8 cellular contexts compared by ENCODE assay signal in the genomic region with DNA sequence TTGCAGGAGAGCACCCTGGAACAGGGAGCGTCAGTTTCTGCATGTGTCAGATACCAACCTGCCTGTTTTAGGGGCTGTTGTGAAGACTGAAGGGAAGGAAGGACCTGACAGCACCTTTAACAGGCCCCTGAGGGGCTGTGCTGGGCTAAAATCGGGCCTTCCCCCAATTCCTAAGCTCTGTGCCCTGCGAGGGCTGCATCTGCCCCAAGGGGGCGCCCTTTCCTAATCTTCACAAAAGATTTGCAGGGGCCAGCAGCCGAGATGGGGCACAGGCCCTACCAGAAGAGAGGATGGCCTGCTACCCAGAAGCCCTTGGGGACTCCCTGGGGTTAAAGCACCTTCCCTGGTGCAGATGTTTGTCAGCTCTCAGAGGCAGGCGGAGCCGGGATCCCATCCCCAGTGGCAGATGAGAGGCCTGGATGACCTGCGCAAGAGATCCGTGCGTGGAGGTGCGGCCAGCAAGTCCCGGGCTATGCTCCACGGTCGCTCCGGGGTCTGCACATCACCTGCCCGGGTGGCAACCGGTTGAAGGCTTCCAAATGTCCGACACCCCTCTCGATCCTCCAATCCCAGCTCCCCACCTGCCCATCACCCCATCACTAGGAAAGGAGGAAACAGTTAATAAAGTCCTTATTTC. TPM values are rescaled to one million over a fixed set of nuclear protein-coding genes. Genes with fewer than 3 reads are reported as not detected.
DNase-seq lines count a peak whose midpoint lies in the region; ATAC-seq, FAIRE-seq and TF ChIP-seq lines count a peak whose summit lies in the region.

No MANE protein-coding gene starts in this region.

- H3K27ac Mint-ChIP-seq in activated naive CD8-positive, alpha-beta T cell treated with anti-CD3 and anti-CD28 coated beads, Interleukin-2, amount 50 U/mL, for 24 hours, result no peak overlapping the region
- no peak overlapping the region for H3K27ac Mint-ChIP-seq in immature natural killer cell

- TF ChIP-seq POLR2A in H54 (IDR thresholded peaks at IDR 0.05; ENCODE audit: low read depth, low read length), result no peak

- FAIRE-seq in H54 (lab: Jason Lieb, UNC), result no peak

- DNase-seq in COLO668 (lab: John Stamatoyannopoulos, UW; ENCODE audit: unreplicated experiment) (peak; percentile 40), H54 (ENCODE audit: insufficient read length, low spot score) (peak; percentile 56), NT2/D1 (ENCODE audit: low read depth, low spot score) (peak; percentile 61), iris pigment epithelial cell (ENCODE audit: low read depth) (peak; percentile 27), immature natural killer cell (no peak)
- peak; percentile 73 for DNase-seq in activated naive CD8-positive, alpha-beta T cell treated with anti-CD3 and anti-CD28 coated beads, Interleukin-2, amount 50 U/mL, for 24 hours
- peak; percentile 88 for DNase-seq in stimulated activated CD8-positive, alpha-beta memory T cell treated with anti-CD3 and anti-CD28 coated beads, Interleukin-4, amount 100 ng/mL, for 48 hours

- peaks cover 7% of the 10 kb centered on the region for H3K4me1 Mint-ChIP-seq in activated naive CD8-positive, alpha-beta T cell treated with anti-CD3 and anti-CD28 coated beads, Interleukin-2, amount 50 U/mL, for 24 hours
- no peaks in the 10 kb centered on the region for H3K4me1 Mint-ChIP-seq in immature natural killer cell

- H3K9me3 ChIP-seq in NT2/D1 (ENCODE audit: insufficient read depth, low read length), result no peaks in the 10 kb centered on the region

- peak; percentile 41 for ATAC-seq in activated naive CD8-positive, alpha-beta T cell treated with anti-CD3 and anti-CD28 coated beads, Interleukin-2, amount 50 U/mL, for 24 hours
- no peak for ATAC-seq in GM18520 (IDR thresholded peaks at IDR 0.05; ENCODE audit: unreplicated experiment)

- H3K4me3 ChIP-seq in NT2/D1 (ENCODE audit: insufficient read length, low read depth), result no peak overlapping the region

- H3K36me3 Mint-ChIP-seq in activated naive CD8-positive, alpha-beta T cell treated with anti-CD3 and anti-CD28 coated beads, Interleukin-2, amount 50 U/mL, for 24 hours (ENCODE audit: low read depth), result no peaks in the 10 kb centered on the region
- H3K36me3 Mint-ChIP-seq in immature natural killer cell, result no peaks in the 10 kb centered on the region

- H3K4me3 Mint-ChIP-seq in activated naive CD8-positive, alpha-beta T cell treated with anti-CD3 and anti-CD28 coated beads, Interleukin-2, amount 50 U/mL, for 24 hours, result no peak overlapping the region
- no peak overlapping the region for H3K4me3 Mint-ChIP-seq in immature natural killer cell

- H3K9me3 Mint-ChIP-seq in activated naive CD8-positive, alpha-beta T cell treated with anti-CD3 and anti-CD28 coated beads, Interleukin-2, amount 50 U/mL, for 24 hours, result no peaks in the 10 kb centered on the region
- no peaks in the 10 kb centered on the region for H3K9me3 Mint-ChIP-seq in immature natural killer cell

- peaks cover 21% of the 10 kb centered on the region for H3K4me1 ChIP-seq in NT2/D1 (ENCODE audit: insufficient read depth, insufficient read length)

- H3K27me3 ChIP-seq in NT2/D1 (ENCODE audit: insufficient read depth, insufficient read length), result peaks cover 85% of the 10 kb centered on the region

- H3K36me3 ChIP-seq in NT2/D1 (ENCODE audit: insufficient read depth, insufficient read length, low read length), result no peaks in the 10 kb centered on the region

- peaks cover 21% of the 10 kb centered on the region for H3K27me3 Mint-ChIP-seq in activated naive CD8-positive, alpha-beta T cell treated with anti-CD3 and anti-CD28 coated beads, Interleukin-2, amount 50 U/mL, for 24 hours
- H3K27me3 Mint-ChIP-seq in immature natural killer cell (ENCODE audit: low read depth in 3 of 3), result peaks cover 4 to 19% (median 4%) of the 10 kb centered on the region in 3 donors

- H3K9ac ChIP-seq in NT2/D1 (ENCODE audit: insufficient read length, low read depth), result no peak overlapping the region

RNA-seq across cellular contexts. Expression of a gene that starts 53.6 kb away (rescaled TPM):
- not detected for polyA plus RNA-seq in immature natural killer cell

Comparison
In these comparisons a context has a peak if more than half of its experiments do, and no peak if none do; other contexts are left out.
1. DNase-seq: peak in COLO668 (single experiment), H54 (single experiment), NT2/D1 (single experiment), activated naive CD8-positive, alpha-beta T cell treated with anti-CD3 and anti-CD28 coated beads, Interleukin-2, amount 50 U/mL, for 24 hours (single experiment), iris pigment epithelial cell (single experiment) and stimulated activated CD8-positive, alpha-beta memory T cell treated with anti-CD3 and anti-CD28 coated beads, Interleukin-4, amount 100 ng/mL, for 48 hours (single experiment); none in immature natural killer cell (0 of 3).